22 cellular contexts compared by ENCODE assay signal in genomic region chr9:136136127-136136445, GRCh38. TPM values are rescaled to one million over a fixed set of nuclear protein-coding genes. Genes with fewer than 3 reads are reported as not detected.
A peak's percentile ranks its signal among the peaks of the same experiment; 100 is the strongest.
DNase-seq lines count a peak whose midpoint lies in the region; TF ChIP-seq lines count a peak whose summit lies in the region.
"Had no signal": no experiment of that assay in that cellular context is flagged by ENCODE, and none has a peak within 500 bp of the region (broad histone marks: within the 10 kb centered on the region; RNA-seq: fewer than 3 reads in every experiment).

No MANE protein-coding gene starts in this region.

- no peaks in the 10 kb centered on the region for H3K36me3 Mint-ChIP-seq in type B pancreatic cell
- H3K36me3 Mint-ChIP-seq: CD14-positive monocyte; CD4-positive, alpha-beta memory T cell; CD4-positive, CD25-positive, alpha-beta regulatory T cell had no signal

- in situ Hi-C loops in HAP-1 (cut with MboI; ENCODE audit: low sequenced_read_pairs), result no loop called here

- no peaks in the 10 kb centered on the region for H3K9me3 Mint-ChIP-seq in type B pancreatic cell
- H3K9me3 Mint-ChIP-seq: CD4-positive, alpha-beta memory T cell; CD4-positive, CD25-positive, alpha-beta regulatory T cell; CD8-positive, alpha-beta memory T cell had no signal

- H3K4me3 ChIP-seq in HEK293 (ENCODE audit: low read depth, low read length) (no peak overlapping the region), SJCRH30 (no peak overlapping the region), HAP-1 (no peak overlapping the region)
- H3K4me3 ChIP-seq: BLaER1, GM12878 had no signal

- no peak overlapping the region for H3K27ac Mint-ChIP-seq in type B pancreatic cell
- H3K27ac Mint-ChIP-seq: CD14-positive monocyte; CD4-positive, alpha-beta memory T cell; CD4-positive, CD25-positive, alpha-beta regulatory T cell; CD8-positive, alpha-beta memory T cell had no signal

- DNase-seq in SJCRH30, result no peak
- DNase-seq in type B pancreatic cell (ENCODE audit: extremely low spot score, unreplicated experiment), result no peak
- DNase-seq in 8988T, result no peak
- no peak for DNase-seq in HAP-1 (ENCODE audit: low spot score in 2 of 2)
- DNase-seq: ACHN; BE2C; CD4-positive, alpha-beta memory T cell; CD4-positive, CD25-positive, alpha-beta regulatory T cell; CD8-positive, alpha-beta memory T cell; COR-L47; DMS 273 treated with DMSO at 0.1 percent for 48 hours; DMS153; DMS53; DMS79; DND-41; EL; GDM1 had no signal

- POLR2A ChIA-PET in HEK293 (lab: Yijun Ruan, JAX), result no interaction called here

- no peaks in the 10 kb centered on the region for H3K4me1 ChIP-seq in HEK293 (ENCODE audit: control insufficient read depth, insufficient read depth, low read length)
- H3K4me1 ChIP-seq in SJCRH30, result peaks cover 36% of the 10 kb centered on the region
- peaks cover 12% of the 10 kb centered on the region for H3K4me1 ChIP-seq in HAP-1
- H3K4me1 ChIP-seq: BE2C had no signal

- peaks cover 21% of the 10 kb centered on the region for H3K27me3 Mint-ChIP-seq in type B pancreatic cell

- H3K36me3 ChIP-seq in HEK293 (ENCODE audit: control insufficient read depth in 2 of 2, insufficient read depth in 1 of 2, low read length in 2 of 2) (no peaks in the 10 kb centered on the region), SJCRH30 (no peaks in the 10 kb centered on the region), HAP-1 (replicated peaks) (no peaks in the 10 kb centered on the region)
- H3K36me3 ChIP-seq: BE2C, BLaER1 had no signal

- no peak for TF ChIP-seq CTCF in HEK293 (tag by site-specific recombination; IDR thresholded peaks at IDR 0.05)
- TF ChIP-seq CTCF in type B pancreatic cell (conservative IDR thresholded peaks at IDR 0.05), result no peak

- H3K27ac ChIP-seq in HEK293 (ENCODE audit: extremely low read depth, low read depth, low read length), result no peak overlapping the region
- H3K27ac ChIP-seq in SJCRH30, result 0 out of 2 replicates have a peak overlapping the region, but pooled peaks have one; percentile 22
- H3K27ac ChIP-seq: 22Rv1, BLaER1 had no signal

- peaks cover 14% of the 10 kb centered on the region; the same call in 1 of the 2 replicates for H3K27me3 ChIP-seq in SJCRH30
- no peaks in the 10 kb centered on the region for H3K27me3 ChIP-seq in HAP-1 (ENCODE audit: low read depth)

- CTCF ChIA-PET in HEK293 (lab: Yijun Ruan, JAX), result interaction anchor here (0.6 to 1.4 kb wide), 6 partner anchors 12 to 665 kb away, joined by 3 to 6 read pairs (median 4); partner anchors contain the start of gene KCNT1

- H3K4me3 Mint-ChIP-seq in type B pancreatic cell, result peak overlapping the region; percentile 52
- H3K4me3 Mint-ChIP-seq: CD14-positive monocyte; CD4-positive, alpha-beta memory T cell; CD4-positive, CD25-positive, alpha-beta regulatory T cell; CD8-positive, alpha-beta memory T cell had no signal

- H3K9me3 ChIP-seq in HEK293 (ENCODE audit: control insufficient read depth, insufficient read depth, low read depth, low read length) (no peaks in the 10 kb centered on the region), SJCRH30 (replicated peaks) (no peaks in the 10 kb centered on the region), HAP-1 (no peaks in the 10 kb centered on the region)
- H3K9me3 ChIP-seq: BE2C, BLaER1 had no signal

- H3K4me1 Mint-ChIP-seq in type B pancreatic cell (ENCODE audit: unreplicated experiment), result peaks cover 8% of the 10 kb centered on the region

TF ChIP-seq in HEK293, 187 proteins besides CTCF, POLR2A, EP300 and RAD21:
- 0 out of 2 replicates have a peak, but pooled peaks have one; percentile 19 for TF ChIP-seq SCRT2 (tag by site-specific recombination; IDR thresholded peaks at IDR 0.05)
- TF ChIP-seq ZNF776 (tag by site-specific recombination; IDR thresholded peaks at IDR 0.05; ENCODE audit: borderline replicate concordance), result no peak
- no peak for TF ChIP-seq ZNF623 (tag by site-specific recombination; IDR thresholded peaks at IDR 0.05)
- TF ChIP-seq BCL11A (tag by site-specific recombination; IDR thresholded peaks at IDR 0.05; ENCODE audit: low read depth), result no peak

RNA-seq across cellular contexts. Expression of gene TMEM250, which starts 17.4 kb away (rescaled TPM):
- 31.8 and 34.0 TPM in 2 replicates for total RNA-seq in SJCRH30 (2014; rRNA removed; shearing (Covaris generic))
- total RNA-seq in type B pancreatic cell (ENCODE audit: low replicate concordance), result 37.9 and 53.7 TPM in 2 replicates

RNA-seq across cellular contexts. Expression of gene NACC2, which starts 41.0 kb away (rescaled TPM):
- 3.6 and 4.4 TPM in 2 replicates for total RNA-seq in SJCRH30 (2014; rRNA removed; shearing (Covaris generic))
- 9.3 and 15.1 TPM in 2 replicates for total RNA-seq in type B pancreatic cell (ENCODE audit: low replicate concordance)
